10 cellular contexts compared by ENCODE assay signal in the genomic region with DNA sequence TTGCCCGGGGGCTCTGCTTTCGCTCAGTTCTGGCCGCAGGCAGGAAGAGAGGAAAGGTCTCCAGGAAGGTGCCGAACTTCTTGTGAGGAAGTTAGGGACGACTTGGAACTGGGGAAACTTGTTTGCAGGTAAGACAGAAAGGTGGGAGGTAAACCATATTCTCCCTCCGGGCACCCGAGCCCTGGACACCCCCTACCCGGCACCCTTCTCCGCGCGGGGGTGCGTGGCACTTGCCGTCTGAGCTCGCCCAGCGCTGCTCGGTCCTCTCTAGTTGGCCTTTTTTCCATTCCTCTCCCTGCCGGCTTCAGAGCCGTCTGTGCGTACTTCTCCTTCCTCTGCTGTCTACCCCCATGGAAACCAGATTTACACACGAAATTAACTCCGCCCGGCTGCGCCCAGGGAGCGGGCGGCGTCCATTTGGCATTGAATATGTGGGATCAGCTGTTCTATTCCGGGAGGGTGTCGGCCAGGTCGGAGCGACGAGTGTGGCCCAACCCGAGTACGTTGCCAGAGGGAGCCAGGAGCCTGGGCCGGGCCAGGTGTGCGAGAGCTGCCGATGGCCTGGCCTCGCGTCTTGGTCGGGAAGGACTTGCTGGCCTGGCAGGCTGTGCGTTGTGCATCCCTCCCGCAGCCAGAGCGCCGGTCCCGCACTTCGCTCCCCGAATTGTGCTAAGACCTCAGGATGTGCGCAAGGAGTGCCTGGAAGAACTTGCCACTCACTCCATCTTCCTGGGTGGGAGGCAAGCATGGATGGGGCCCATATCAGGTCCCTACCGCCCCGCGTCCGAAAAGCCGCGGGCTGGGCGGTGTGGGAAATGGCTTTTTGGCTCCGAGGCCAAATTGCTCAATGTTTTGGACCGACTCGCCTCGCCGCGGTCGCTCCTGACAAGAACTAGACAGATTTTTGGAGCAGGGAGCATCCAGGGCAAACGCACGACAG. TPM values are rescaled to one million over a fixed set of nuclear protein-coding genes. Genes with fewer than 3 reads are reported as not detected.
A peak's percentile ranks its signal among the peaks of the same experiment; 100 is the strongest.
DNase-seq lines count a peak whose midpoint lies in the region; ATAC-seq and TF ChIP-seq lines count a peak whose summit lies in the region.
"Had no signal": no experiment of that assay in that cellular context is flagged by ENCODE, and none has a peak within 500 bp of the region (broad histone marks: within the 10 kb centered on the region; RNA-seq: fewer than 3 reads in every experiment).

No MANE protein-coding gene starts in this region.

- no peak for TF ChIP-seq CTCF in ascending aorta (IDR thresholded peaks at IDR 0.05)

- H3K27me3 ChIP-seq in ascending aorta = no peaks in the 10 kb centered on the region
- peaks cover 90% of the 10 kb centered on the region for H3K27me3 ChIP-seq in iPS-20b (ENCODE audit: insufficient read depth, low read length)

- H3K4me3 ChIP-seq in ascending aorta (peak overlapping the region; percentile 71 to 81), iPS-20b (ENCODE audit: low read length) (peak overlapping the region; percentile 62)

- ATAC-seq in stimulated activated naive CD8-positive, alpha-beta T cell treated with anti-CD3 and anti-CD28 coated beads, Interleukin-15, Interleukin-2, amounts not matched to agents 100 U/mL and 50 U/mL, for 24 hours = no peak
- ATAC-seq in GM18870 (IDR thresholded peaks at IDR 0.05; ENCODE audit: unreplicated experiment) = no peak
- ATAC-seq in HG02870 (IDR thresholded peaks at IDR 0.05; ENCODE audit: unreplicated experiment) = no peak

- H3K9ac ChIP-seq in iPS-20b (ENCODE audit: low read depth, low read length) = no peak overlapping the region

- H3K4me1 ChIP-seq in ascending aorta = peaks cover 7 to 15% of the 10 kb centered on the region in 2 donors
- H3K4me1 ChIP-seq in iPS-20b (ENCODE audit: insufficient read depth, low read length) = peaks cover 9% of the 10 kb centered on the region; the same call in 1 of the 2 replicates

- H3K27ac ChIP-seq in ascending aorta (peak overlapping the region; percentile 87 to 93), iPS-20b (ENCODE audit: low read length) (no peak overlapping the region), caudate nucleus (ENCODE audit: low read depth, low read length) (no peak overlapping the region)
- H3K27ac ChIP-seq: C4-2B, VCaP had no signal

- no peaks in the 10 kb centered on the region for H3K9me3 ChIP-seq in ascending aorta
- no peaks in the 10 kb centered on the region; the same call in 1 of the 2 replicates for H3K9me3 ChIP-seq in iPS-20b (ENCODE audit: insufficient read depth, low read depth, low read length)

- intact Hi-C loops in ascending aorta (cut with DNase I) = loop anchor here (1.0 to 10.0 kb wide), 9 partner anchors 298 to 1996 kb away; a partner anchor contains a TSS

- H3K36me3 ChIP-seq in ascending aorta = no peaks in the 10 kb centered on the region
- no peaks in the 10 kb centered on the region for H3K36me3 ChIP-seq in iPS-20b (ENCODE audit: insufficient read depth, low read depth, low read length)

- DNase-seq in NCI-H1417 (lab: John Stamatoyannopoulos, UW) (peak in 2 of 3 experiments; percentile 62 to 68), NCI-H1417 treated with DMSO at 0.1 percent for 48 hours (lab: John Stamatoyannopoulos, UW) (no peak), ascending aorta (ENCODE audit: low spot score in 2 of 2) (peak in 1 of 2 donors; percentile 78), caudate nucleus (lab: John Stamatoyannopoulos, UW) (no peak)
- peak; percentile 10 for DNase-seq in stimulated activated naive CD8-positive, alpha-beta T cell treated with anti-CD3 and anti-CD28 coated beads, Interleukin-15, Interleukin-2, amounts not matched to agents 100 U/mL and 50 U/mL, for 24 hours

RNA-seq across cellular contexts. Expression of a gene that starts 1.7 kb away (rescaled TPM):
- 58.3 TPM for total RNA-seq in ascending aorta

Comparison
In these comparisons a context has a peak if more than half of its experiments do, and no peak if none do; other contexts are left out.
1. DNase-seq: peak in NCI-H1417 (2 of 3) and stimulated activated naive CD8-positive, alpha-beta T cell treated with anti-CD3 and anti-CD28 coated beads, Interleukin-15, Interleukin-2, amounts not matched to agents 100 U/mL and 50 U/mL, for 24 hours (single experiment); none in NCI-H1417 treated with DMSO at 0.1 percent for 48 hours (single experiment) and caudate nucleus (0 of 61).
2. H3K27ac ChIP-seq: peak in ascending aorta (2 of 2); none in iPS-20b (single experiment) and caudate nucleus (single experiment).